Comparison of ENCODE assay signal across 1 cellular context in the genomic region with DNA sequence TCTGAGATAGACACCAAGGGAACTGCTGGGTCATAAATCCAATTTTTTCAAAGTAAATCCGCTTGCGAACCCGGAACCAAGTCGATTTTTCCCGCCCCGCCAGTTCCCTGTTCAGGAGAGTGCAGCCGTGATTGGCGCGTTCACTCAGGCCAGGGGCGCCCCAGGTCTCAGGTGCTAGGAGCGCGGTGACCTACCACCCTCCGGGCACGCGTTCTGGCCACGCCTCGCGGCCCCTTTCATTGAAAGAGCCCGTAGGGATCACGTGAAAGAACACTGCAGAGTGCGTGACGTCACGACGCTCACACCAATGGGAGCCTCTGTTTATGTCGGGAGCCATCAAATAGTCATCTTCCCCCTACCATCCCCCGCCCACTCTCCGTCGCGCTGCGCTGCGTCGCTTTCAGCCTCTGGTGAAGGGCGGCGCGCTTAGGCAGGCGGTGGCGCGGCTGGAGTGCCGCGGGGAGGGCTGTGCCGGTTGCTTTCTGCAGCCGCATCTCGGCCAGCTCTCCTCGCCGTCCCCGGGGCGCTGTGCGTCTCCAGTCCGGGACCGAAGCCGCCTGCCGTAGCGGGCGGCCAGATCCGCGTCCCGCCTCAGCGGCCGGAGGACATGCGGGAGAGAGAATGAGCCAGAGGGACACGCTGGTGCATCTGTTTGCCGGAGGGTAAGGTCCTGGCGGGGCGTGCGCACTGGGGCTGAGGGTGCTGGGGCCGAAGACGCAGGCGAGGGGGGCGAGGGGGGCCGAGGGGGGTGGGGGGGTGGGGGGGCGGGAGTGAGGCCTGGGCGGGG.
A peak's percentile ranks its signal among the peaks of the same experiment; 100 is the strongest.
TF ChIP-seq lines count a peak whose summit lies in the region.

Gene SLC25A36 (plus strand): TSS at position 403 of the 787 bp plus-strand sequence. CDS start 219 bp downstream, at position 622.

TF ChIP-seq in SK-N-SH, 30 proteins besides CTCF, POLR2A, EP300 and RAD21 (continued from another document):
- TF ChIP-seq, protein P1, sequence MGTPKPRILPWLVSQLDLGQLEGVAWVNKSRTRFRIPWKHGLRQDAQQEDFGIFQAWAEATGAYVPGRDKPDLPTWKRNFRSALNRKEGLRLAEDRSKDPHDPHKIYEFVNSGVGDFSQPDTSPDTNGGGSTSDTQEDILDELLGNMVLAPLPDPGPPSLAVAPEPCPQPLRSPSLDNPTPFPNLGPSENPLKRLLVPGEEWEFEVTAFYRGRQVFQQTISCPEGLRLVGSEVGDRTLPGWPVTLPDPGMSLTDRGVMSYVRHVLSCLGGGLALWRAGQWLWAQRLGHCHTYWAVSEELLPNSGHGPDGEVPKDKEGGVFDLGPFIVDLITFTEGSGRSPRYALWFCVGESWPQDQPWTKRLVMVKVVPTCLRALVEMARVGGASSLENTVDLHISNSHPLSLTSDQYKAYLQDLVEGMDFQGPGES (IDR thresholded peaks at IDR 0.05; ENCODE audit: low read depth, low read length) = no peak
- TF ChIP-seq RFX5 (IDR thresholded peaks at IDR 0.05; ENCODE audit: low read length) (peak; percentile 84), TAF1 (IDR thresholded peaks at IDR 0.05; ENCODE audit: borderline replicate concordance, low read depth, low read length) (peak; percentile 73), REST (IDR thresholded peaks at IDR 0.05; ENCODE audit: low read depth, low read length) (no peak)
- TF ChIP-seq, protein P2, sequence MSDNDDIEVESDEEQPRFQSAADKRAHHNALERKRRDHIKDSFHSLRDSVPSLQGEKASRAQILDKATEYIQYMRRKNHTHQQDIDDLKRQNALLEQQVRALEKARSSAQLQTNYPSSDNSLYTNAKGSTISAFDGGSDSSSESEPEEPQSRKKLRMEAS (IDR thresholded peaks at IDR 0.05; ENCODE audit: low read depth) = peak; percentile 96
